9 cellular contexts compared by ENCODE assay signal in genomic region chr3:46440531-46441294, GRCh38. TPM values are rescaled to one million over a fixed set of nuclear protein-coding genes. Genes with fewer than 3 reads are reported as not detected.
A peak's percentile ranks its signal among the peaks of the same experiment; 100 is the strongest.
DNase-seq lines count a peak whose midpoint lies in the region; ATAC-seq and TF ChIP-seq lines count a peak whose summit lies in the region.
"Had no signal": no experiment of that assay in that cellular context is flagged by ENCODE, and none has a peak within 500 bp of the region (broad histone marks: within the 10 kb centered on the region; RNA-seq: fewer than 3 reads in every experiment).

No MANE protein-coding gene starts in this region.

- no TSS peak for BruUV-seq in OCI-LY7 (replicated peaks; lab: Mats Ljungman, UMichigan)

- H3K27me3 Mint-ChIP-seq in activated CD8-positive, alpha-beta T cell treated with anti-CD3 and anti-CD28 coated beads for 36 hours, result no peaks in the 10 kb centered on the region
- no peaks in the 10 kb centered on the region for H3K27me3 Mint-ChIP-seq in glutamatergic neuron (ENCODE audit: unreplicated experiment)
- H3K27me3 Mint-ChIP-seq: activated naive CD8-positive, alpha-beta T cell had no signal

- H3K4me1 Mint-ChIP-seq in activated CD8-positive, alpha-beta T cell treated with anti-CD3 and anti-CD28 coated beads for 36 hours (ENCODE audit: low read depth), result peaks cover 19% of the 10 kb centered on the region
- peaks cover 1% of the 10 kb centered on the region for H3K4me1 Mint-ChIP-seq in glutamatergic neuron (ENCODE audit: low read depth, unreplicated experiment)

- H3K36me3 Mint-ChIP-seq in activated CD8-positive, alpha-beta T cell treated with anti-CD3 and anti-CD28 coated beads for 36 hours (ENCODE audit: low read depth), result no peaks in the 10 kb centered on the region
- H3K36me3 Mint-ChIP-seq in glutamatergic neuron (ENCODE audit: unreplicated experiment), result no peaks in the 10 kb centered on the region
- H3K36me3 Mint-ChIP-seq: activated naive CD8-positive, alpha-beta T cell had no signal

- CTCF ChIA-PET in activated CD8-positive, alpha-beta T cell treated with anti-CD3 and anti-CD28 coated beads for 36 hours (lab: Charles Lee), result interaction anchor here (1.1 kb wide), 1 partner anchor 8 kb away, joined by 3 read pairs; no protein-coding TSS in a partner anchor
- CTCF ChIA-PET in OCI-LY7 (lab: Charles Lee; ENCODE audit: unreplicated experiment), result no interaction called here

- H3K79me2 ChIP-seq in OCI-LY7 (ENCODE audit: insufficient read depth, low read depth, low read length), result no peaks in the 10 kb centered on the region

- no peaks in the 10 kb centered on the region for H3K36me3 ChIP-seq in transverse colon
- H3K36me3 ChIP-seq in OCI-LY7 (ENCODE audit: insufficient read depth, low read length), result no peaks in the 10 kb centered on the region

- H2AFZ ChIP-seq in OCI-LY7 (ENCODE audit: low read length), result no peak overlapping the region

- in situ Hi-C loops in transverse colon (cut with MboI; ENCODE audit: low pct_ligation_motif_present in 1 of 4, low pct_unique_long_range_greater_than_20kb in 1 of 4, low sequenced_read_pairs in 3 of 4), result loop anchor here in 2 of 4 donors (10.0 to 25.0 kb wide), 2 partner anchors 356 to 678 kb away; no protein-coding TSS in a partner anchor

- peaks cover 0 to 6% (median 2%) of the 10 kb centered on the region in 4 donors for H3K4me1 ChIP-seq in transverse colon
- peaks cover 7% of the 10 kb centered on the region for H3K4me1 ChIP-seq in OCI-LY7 (ENCODE audit: insufficient read depth, low read length, poor library complexity, severe bottlenecking)

- no peaks in the 10 kb centered on the region for H3K9me2 ChIP-seq in OCI-LY7 (ENCODE audit: insufficient read depth, low read length)

- no peak overlapping the region; the same call in 1 of the 2 replicates for H3K4me2 ChIP-seq in OCI-LY7 (ENCODE audit: low read length)

- peak; percentile 84 for ATAC-seq in HG03432 (IDR thresholded peaks at IDR 0.05; ENCODE audit: unreplicated experiment)
- peak; percentile 98 for ATAC-seq in activated CD8-positive, alpha-beta T cell treated with anti-CD3 and anti-CD28 coated beads for 36 hours

- no peak for TF ChIP-seq EP300 in transverse colon (IDR thresholded peaks at IDR 0.05; ENCODE audit: low read depth)

- POLR2A ChIA-PET in activated CD8-positive, alpha-beta T cell treated with anti-CD3 and anti-CD28 coated beads for 36 hours (lab: Charles Lee), result no interaction called here
- POLR2A ChIA-PET in OCI-LY7 (lab: Charles Lee), result no interaction called here

- no peak overlapping the region for H3K27ac Mint-ChIP-seq in activated CD8-positive, alpha-beta T cell treated with anti-CD3 and anti-CD28 coated beads for 36 hours
- no peak overlapping the region for H3K27ac Mint-ChIP-seq in glutamatergic neuron (ENCODE audit: unreplicated experiment)
- H3K27ac Mint-ChIP-seq: activated naive CD8-positive, alpha-beta T cell had no signal

- intact Hi-C loops in activated CD8-positive, alpha-beta T cell treated with anti-CD3 and anti-CD28 coated beads for 36 hours (cut with micrococcal nuclease), result no loop called here
- intact Hi-C loops in transverse colon (cut with DNase I; ENCODE audit: low total_unique reads) (no loop called here), OCI-LY7 (cut with micrococcal nuclease; ENCODE audit: unreplicated experiment) (no loop called here)

- no peaks in the 10 kb centered on the region for H4K20me1 ChIP-seq in OCI-LY7 (ENCODE audit: insufficient read depth, low read length)

- TF ChIP-seq POLR2A in transverse colon (IDR thresholded peaks at IDR 0.05), result no peak

- H3K27ac ChIP-seq in transverse colon (no peak overlapping the region), OCI-LY7 (ENCODE audit: low read depth, low read length, poor library complexity, severe bottlenecking) (no peak overlapping the region)

- H3K9me3 ChIP-seq in transverse colon, result no peaks in the 10 kb centered on the region
- H3K9me3 ChIP-seq in OCI-LY7 (ENCODE audit: low read length), result no peaks in the 10 kb centered on the region

- no peak for TF ChIP-seq CTCF in activated CD8-positive, alpha-beta T cell treated with anti-CD3 and anti-CD28 coated beads for 36 hours (IDR thresholded peaks at IDR 0.05)
- TF ChIP-seq CTCF in transverse colon (IDR thresholded peaks at IDR 0.05) (no peak), glutamatergic neuron (IDR thresholded peaks at IDR 0.05; ENCODE audit: partially characterized antibody, unreplicated experiment) (no peak), OCI-LY7 (conservative IDR thresholded peaks at IDR 0.05; ENCODE audit: low read length) (no peak)

- H3K9me3 Mint-ChIP-seq in activated CD8-positive, alpha-beta T cell treated with anti-CD3 and anti-CD28 coated beads for 36 hours, result no peaks in the 10 kb centered on the region
- peaks cover 5% of the 10 kb centered on the region for H3K9me3 Mint-ChIP-seq in glutamatergic neuron (ENCODE audit: unreplicated experiment)

- H3K27me3 ChIP-seq in transverse colon, result no peaks in the 10 kb centered on the region

- H3K4me3 Mint-ChIP-seq in activated CD8-positive, alpha-beta T cell treated with anti-CD3 and anti-CD28 coated beads for 36 hours, result no peak overlapping the region
- no peak overlapping the region for H3K4me3 Mint-ChIP-seq in glutamatergic neuron (ENCODE audit: unreplicated experiment)
- H3K4me3 Mint-ChIP-seq: activated naive CD8-positive, alpha-beta T cell had no signal

- WGBS in transverse colon (ENCODE audit: low coverage in 1 of 2), 2 donors, result 69 to 74% methylated on average over 4 of the region's 4 CpGs

- DNase-seq in activated effector memory CD4-positive, alpha-beta T cell treated with Interleukin-2 at 50 U/mL for 16 hours, result peak; percentile 14
- DNase-seq in activated effector memory CD4-positive, alpha-beta T cell treated with anti-CD3 and anti-CD28 coated beads, Interleukin-2, amount 50 U/mL, for 16 hours, result no peak
- peak; percentile 66 for DNase-seq in activated CD8-positive, alpha-beta T cell treated with anti-CD3 and anti-CD28 coated beads for 36 hours
- DNase-seq in transverse colon (peak; percentile 21), glutamatergic neuron (no peak), NCI-H128 (lab: John Stamatoyannopoulos, UW; ENCODE audit: unreplicated experiment) (no peak), OCI-LY7 (ENCODE audit: low spot score) (no peak)

- H3K4me3 ChIP-seq in transverse colon (no peak overlapping the region), OCI-LY7 (ENCODE audit: low read depth, low read length, poor library complexity, severe bottlenecking) (no peak overlapping the region)

RNA-seq across cellular contexts. Expression of gene LTF, which starts 24.0 kb away (rescaled TPM):
- not detected for total RNA-seq in activated CD8-positive, alpha-beta T cell treated with anti-CD3 and anti-CD28 coated beads for 36 hours
- total RNA-seq in transverse colon, result 1 to 10 TPM in 1 of 4 donors, under 1 TPM in 1, not detected in 2; 0.14 to 3.3 TPM
- total RNA-seq in glutamatergic neuron (ENCODE audit: unreplicated experiment), result not detected
- 3.7 TPM in 1 of 2 replicates, not detected in the other for total RNA-seq in OCI-LY7 (2014; rRNA removed; shearing (Covaris generic))
- total RNA-seq in OCI-LY7 (2022), result not detected in 2 replicates

RNA-seq across cellular contexts. Expression of gene CCRL2, which starts 33.7 kb away (rescaled TPM):
- 1 to 10 TPM; 2.8 TPM for total RNA-seq in activated CD8-positive, alpha-beta T cell treated with anti-CD3 and anti-CD28 coated beads for 36 hours
- total RNA-seq in transverse colon (10 to 100 TPM in 2 of 4 donors, 1 to 10 TPM in 2; 2.6 to 13.9 (median 9.8) TPM), glutamatergic neuron (ENCODE audit: unreplicated experiment) (not detected), OCI-LY7 (2022) (2.2 and 2.4 TPM in 2 replicates)
- total RNA-seq in OCI-LY7 (2014; rRNA removed; shearing (Covaris generic)), result 0.41 and 0.88 TPM in 2 replicates

RNA-seq across cellular contexts. Expression of gene RTP3, which starts 57.1 kb away (rescaled TPM):
- not detected for total RNA-seq in activated CD8-positive, alpha-beta T cell treated with anti-CD3 and anti-CD28 coated beads for 36 hours
- total RNA-seq in transverse colon (not detected), glutamatergic neuron (ENCODE audit: unreplicated experiment) (not detected), OCI-LY7 (2022) (0.37 and 0.74 TPM in 2 replicates)
- 1.3 and 1.4 TPM in 2 replicates for total RNA-seq in OCI-LY7 (2014; rRNA removed; shearing (Covaris generic))

Comparison
In these comparisons a context has a peak if more than half of its experiments do, and no peak if none do; other contexts are left out.
1. DNase-seq: peak in activated effector memory CD4-positive, alpha-beta T cell treated with Interleukin-2 at 50 U/mL for 16 hours (single experiment), activated CD8-positive, alpha-beta T cell treated with anti-CD3 and anti-CD28 coated beads for 36 hours (single experiment) and transverse colon (single experiment); none in activated effector memory CD4-positive, alpha-beta T cell treated with anti-CD3 and anti-CD28 coated beads, Interleukin-2, amount 50 U/mL, for 16 hours (single experiment), glutamatergic neuron (single experiment), NCI-H128 (single experiment) and OCI-LY7 (single experiment).